Comparison of ENCODE assay signal across 13 cellular contexts in genomic region chr20:51678041-51678697, GRCh38.
DNase-seq lines count a peak whose midpoint lies in the region; ATAC-seq, FAIRE-seq and TF ChIP-seq lines count a peak whose summit lies in the region.
"Had no signal": no experiment of that assay in that cellular context is flagged by ENCODE, and none has a peak within 500 bp of the region (broad histone marks: within the 10 kb centered on the region; RNA-seq: fewer than 3 reads in every experiment).

No MANE protein-coding gene starts in this region.

- H3K27me3 ChIP-seq in left ventricle myocardium inferior (ENCODE audit: low read depth) = no peaks in the 10 kb centered on the region
- H3K27me3 ChIP-seq in body of pancreas = no peaks in the 10 kb centered on the region
- H3K27me3 ChIP-seq in upper lobe of left lung = no peaks in the 10 kb centered on the region
- H3K27me3 ChIP-seq: left lung had no signal

- no peak overlapping the region for H3K4me3 Mint-ChIP-seq in T-helper 17 cell
- H3K4me3 Mint-ChIP-seq: activated CD4-positive, alpha-beta T cell treated with anti-CD3 and anti-CD28 coated beads, Interleukin-2, amount 10 ng/mL, durations not matched to agents 7 days and 5 days had no signal

- no peak for FAIRE-seq in H54 (lab: Jason Lieb, UNC)

- TF ChIP-seq EP300 in upper lobe of left lung (IDR thresholded peaks at IDR 0.05) = no peak

- H3K36me3 ChIP-seq in left ventricle myocardium inferior (peaks cover 29% of the 10 kb centered on the region), body of pancreas (replicated peaks in 1 of 2; ENCODE audit: insufficient read depth in 1 of 2, low read depth in 2 of 2) (peaks cover 0 to 14% of the 10 kb centered on the region in 2 donors), upper lobe of left lung (peaks cover 0 to 12% (median 3%) of the 10 kb centered on the region in 4 donors)

- no peaks in the 10 kb centered on the region for H3K4me1 Mint-ChIP-seq in T-helper 17 cell
- H3K4me1 Mint-ChIP-seq: activated CD4-positive, alpha-beta T cell treated with anti-CD3 and anti-CD28 coated beads, Interleukin-2, amount 10 ng/mL, durations not matched to agents 7 days and 5 days had no signal

- H3K4me1 ChIP-seq in left ventricle myocardium inferior (no peaks in the 10 kb centered on the region), body of pancreas (no peaks in the 10 kb centered on the region), upper lobe of left lung (no peaks in the 10 kb centered on the region)
- H3K4me1 ChIP-seq: left lung had no signal

- no peak overlapping the region for H3K27ac ChIP-seq in left ventricle myocardium inferior (replicated peaks)
- H3K27ac ChIP-seq in body of pancreas = no peak overlapping the region
- no peak overlapping the region for H3K27ac ChIP-seq in upper lobe of left lung
- H3K27ac ChIP-seq: left lung had no signal

- H3K4me3 ChIP-seq in left ventricle myocardium inferior (no peak overlapping the region), body of pancreas (no peak overlapping the region), upper lobe of left lung (no peak overlapping the region)
- H3K4me3 ChIP-seq: left lung had no signal

- ATAC-seq in left ventricle myocardium superior = peak; percentile 36
- no peak for ATAC-seq in body of pancreas
- peak; percentile 26 to 32 for ATAC-seq in upper lobe of left lung (ENCODE audit: low FRiP score in 2 of 2)
- no peak for ATAC-seq in T-helper 17 cell
- ATAC-seq: activated naive CD4-positive, alpha-beta T cell treated with anti-CD3 and anti-CD28 coated beads, Interleukin-2, amount 50 U/mL, for 72 hours; left lung had no signal

- intact Hi-C loops in left ventricle myocardium superior (cut with micrococcal nuclease) (no loop called here), left ventricle myocardium inferior (cut with micrococcal nuclease) (no loop called here), body of pancreas (cut with DNase I) (no loop called here)

- no peak overlapping the region for H3K27ac Mint-ChIP-seq in T-helper 17 cell
- H3K27ac Mint-ChIP-seq: activated CD4-positive, alpha-beta T cell treated with anti-CD3 and anti-CD28 coated beads, Interleukin-2, amount 10 ng/mL, durations not matched to agents 7 days and 5 days; activated naive CD4-positive, alpha-beta T cell treated with anti-CD3 and anti-CD28 coated beads, Interleukin-2, amount 50 U/mL, for 72 hours had no signal

- TF ChIP-seq POLR2A in body of pancreas (IDR thresholded peaks at IDR 0.05) = no peak
- TF ChIP-seq POLR2A in upper lobe of left lung (IDR thresholded peaks at IDR 0.05) = no peak
- no peak for TF ChIP-seq POLR2A in erythroblast (IDR thresholded peaks at IDR 0.05; ENCODE audit: low read length)
- TF ChIP-seq POLR2A in H54 (IDR thresholded peaks at IDR 0.05; ENCODE audit: low read depth, low read length) = no peak

- WGBS in body of pancreas, 2 donors = 83 to 88% methylated on average over 7 to 16 of the region's 16 CpGs
- WGBS in upper lobe of left lung, 2 donors = 73 to 74% methylated on average over 7 to 16 of the region's 16 CpGs

- H3K27me3 Mint-ChIP-seq in T-helper 17 cell = peaks cover 28% of the 10 kb centered on the region

- TF ChIP-seq CTCF in left ventricle myocardium inferior (IDR thresholded peaks at IDR 0.05; ENCODE audit: borderline replicate concordance) = no peak
- TF ChIP-seq CTCF in body of pancreas (IDR thresholded peaks at IDR 0.05) = no peak
- TF ChIP-seq CTCF in upper lobe of left lung (IDR thresholded peaks at IDR 0.05) = no peak

- no peaks in the 10 kb centered on the region for H3K9me3 ChIP-seq in left ventricle myocardium inferior (replicated peaks)
- H3K9me3 ChIP-seq in body of pancreas = no peaks in the 10 kb centered on the region
- no peaks in the 10 kb centered on the region for H3K9me3 ChIP-seq in upper lobe of left lung
- no peaks in the 10 kb centered on the region for H3K9me3 ChIP-seq in T-helper 17 cell (ENCODE audit: control insufficient read depth, low read length, poor library complexity, severe bottlenecking)
- H3K9me3 ChIP-seq: left lung had no signal

- DNase-seq in left ventricle myocardium superior (no peak), left ventricle myocardium inferior (no peak), body of pancreas (peak in 3 of 4 donors; percentile 32 to 36 (median 34)), left kidney (ENCODE audit: low read depth, low spot score) (peak; percentile 79), upper lobe of left lung (no peak), erythroblast (lab: John Stamatoyannopoulos, UW) (no peak), T-helper 17 cell (no peak), H54 (ENCODE audit: insufficient read length, low spot score) (no peak)
- DNase-seq: ACHN; activated CD4-positive, alpha-beta T cell treated with anti-CD3 and anti-CD28 coated beads, Interleukin-2, amount 10 ng/mL, durations not matched to agents 7 days and 5 days; left lung; NCI-H1436 treated with DMSO at 0.1 percent for 48 hours had no signal

- peaks cover 2% of the 10 kb centered on the region for H3K36me3 Mint-ChIP-seq in T-helper 17 cell (ENCODE audit: low read depth)
- H3K36me3 Mint-ChIP-seq: activated naive CD4-positive, alpha-beta T cell treated with anti-CD3 and anti-CD28 coated beads, Interleukin-2, amount 50 U/mL, for 72 hours had no signal

Comparison
In these comparisons a context has a peak if more than half of its experiments do, and no peak if none do; other contexts are left out.
1. ATAC-seq: peak in left ventricle myocardium superior (single experiment) and upper lobe of left lung (2 of 2); none in body of pancreas (single experiment) and T-helper 17 cell (single experiment).
2. DNase-seq: peak in body of pancreas (3 of 4) and left kidney (single experiment); none in left ventricle myocardium superior (single experiment), left ventricle myocardium inferior (single experiment), upper lobe of left lung (0 of 2), erythroblast (0 of 2), T-helper 17 cell (0 of 3) and H54 (single experiment).